In the genomic region with DNA sequence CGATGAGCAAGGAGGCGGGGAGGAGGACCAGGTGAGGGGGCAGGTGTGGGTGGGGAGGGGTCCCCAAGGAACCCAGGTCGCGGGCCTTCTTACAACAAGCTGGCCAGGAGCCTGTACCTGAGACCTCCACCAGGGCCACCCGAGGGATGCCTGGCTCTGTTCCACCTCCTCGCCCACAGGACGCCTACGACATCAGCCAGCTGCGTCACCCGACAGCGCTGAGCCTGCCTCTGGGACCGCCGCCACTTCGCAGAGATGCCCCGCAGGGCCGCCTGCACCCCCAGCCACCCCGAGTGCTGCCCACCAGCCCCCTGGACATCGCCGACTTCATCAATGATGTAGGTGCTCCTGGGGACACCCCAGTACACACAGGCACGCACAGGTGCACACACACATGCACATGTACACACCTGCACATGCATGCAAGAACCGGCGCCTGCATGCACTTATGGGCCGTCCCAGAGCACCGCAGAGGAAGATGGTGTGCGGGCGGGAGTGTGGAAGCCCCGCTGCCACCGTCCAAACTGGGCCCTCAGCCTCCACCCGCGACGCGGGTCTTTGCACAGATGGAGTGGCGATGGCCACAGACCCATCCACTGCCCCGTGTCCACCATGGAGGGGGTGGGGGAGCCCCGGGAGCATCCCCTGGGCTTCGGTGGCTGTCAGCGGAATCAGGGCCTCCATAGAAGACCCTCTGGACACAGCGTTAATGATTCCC, we compare ENCODE assay signal across 15 cellular contexts. TPM values are rescaled to one million over a fixed set of nuclear protein-coding genes. Genes with fewer than 3 reads are reported as not detected.
DNase-seq lines count a peak whose midpoint lies in the region; ATAC-seq and TF ChIP-seq lines count a peak whose summit lies in the region.
"Had no signal": no experiment of that assay in that cellular context is flagged by ENCODE, and none has a peak within 500 bp of the region (broad histone marks: within the 10 kb centered on the region; RNA-seq: fewer than 3 reads in every experiment).

No MANE protein-coding gene starts in this region.

- no peak overlapping the region for H2BK5ac ChIP-seq in H9 (ENCODE audit: insufficient read length, low read length)

- H3K4me2 ChIP-seq in H9 (ENCODE audit: insufficient read depth, insufficient read length, low read length), result peak overlapping the region; percentile 34

- no peak overlapping the region for H3K27ac Mint-ChIP-seq in H9
- H3K27ac Mint-ChIP-seq: stimulated activated memory B cell treated with anti-CD40 and anti-IgM and Interleukin-4, amounts not matched to agents 10 μg/mL and 1 μg/mL and 100 μg/mL, for 72 hours had no signal

- H3K18ac ChIP-seq in H9 (ENCODE audit: insufficient read length, low read depth, low read length), result no peak overlapping the region

- H3K9me3 Mint-ChIP-seq in H9, result peaks cover 5% of the 10 kb centered on the region in 2 experiments; a peak in 2 of 5 replicates
- H3K9me3 Mint-ChIP-seq: stimulated activated memory B cell treated with anti-CD40 and anti-IgM and Interleukin-4, amounts not matched to agents 10 μg/mL and 1 μg/mL and 100 μg/mL, for 72 hours had no signal

- no peaks in the 10 kb centered on the region for H3K36me3 Mint-ChIP-seq in H9 (ENCODE audit: insufficient read depth in 1 of 3, low read depth in 3 of 3)
- H3K36me3 Mint-ChIP-seq: stimulated activated memory B cell treated with anti-CD40 and anti-IgM and Interleukin-4, amounts not matched to agents 10 μg/mL and 1 μg/mL and 100 μg/mL, for 72 hours had no signal

- H2BK15ac ChIP-seq in H9 (ENCODE audit: low read depth, low read length), result no peak overlapping the region

- H3K79me2 ChIP-seq in H9 (ENCODE audit: insufficient read depth, low read length), result no peaks in the 10 kb centered on the region

- H4K20me1 ChIP-seq in H9 (ENCODE audit: control insufficient read depth, insufficient read depth, insufficient read length), result no peaks in the 10 kb centered on the region

- H3K79me1 ChIP-seq in H9 (ENCODE audit: insufficient read depth, low read depth, low read length, poor library complexity, severe bottlenecking), result no peaks in the 10 kb centered on the region

- H3K9me3 ChIP-seq in H9 (ENCODE audit: control insufficient read depth, low read depth, low read length), result no peaks in the 10 kb centered on the region

- no peak overlapping the region for H3K9ac ChIP-seq in H9 (ENCODE audit: extremely low read depth, insufficient read length, low read length)

- no peak overlapping the region for H2AFZ ChIP-seq in H9 (ENCODE audit: low read length)

- H3K4me1 Mint-ChIP-seq in H9, result no peaks in the 10 kb centered on the region
- H3K4me1 Mint-ChIP-seq: stimulated activated memory B cell treated with anti-CD40 and anti-IgM and Interleukin-4, amounts not matched to agents 10 μg/mL and 1 μg/mL and 100 μg/mL, for 72 hours had no signal

- H2BK120ac ChIP-seq in H9 (ENCODE audit: low read depth, low read length, poor library complexity, severe bottlenecking), result no peak overlapping the region

- no peak overlapping the region for H3K56ac ChIP-seq in H9 (ENCODE audit: insufficient read length, low read depth, low read length)

- no peak overlapping the region for H4K5ac ChIP-seq in H9 (ENCODE audit: insufficient read length, low read depth, low read length)

- TF ChIP-seq CTCF in H9 (conservative IDR thresholded peaks at IDR 0.05) (0 out of 3 replicates have a peak, but pooled peaks have one; percentile 13), fibroblast of villous mesenchyme (IDR thresholded peaks at IDR 0.05; ENCODE audit: insufficient read depth, low read depth, low read length) (no peak)

- no peak overlapping the region for H3K14ac ChIP-seq in H9 (ENCODE audit: insufficient read depth, low read length)

- H3K4me3 Mint-ChIP-seq in H9, result peak overlapping the region in 1 of 2 experiments; percentile 48; a peak in 2 of 5 replicates
- H3K4me3 Mint-ChIP-seq: stimulated activated memory B cell treated with anti-CD40 and anti-IgM and Interleukin-4, amounts not matched to agents 10 μg/mL and 1 μg/mL and 100 μg/mL, for 72 hours had no signal

- no peak overlapping the region for H3T11ph ChIP-seq in H9 (ENCODE audit: low read length)

- H3K4me3 ChIP-seq in fibroblast of villous mesenchyme (ENCODE audit: low read depth, low read length), result peak overlapping the region; percentile 34
- peak overlapping the region; percentile 36 for H3K4me3 ChIP-seq in skeletal muscle cell (ENCODE audit: low read depth, low read length)
- H3K4me3 ChIP-seq: dorsolateral prefrontal cortex had no signal

- no peak overlapping the region for H4K91ac ChIP-seq in H9 (ENCODE audit: insufficient read length, low read depth, low read length)

- peaks cover 32% of the 10 kb centered on the region for H3K27me3 Mint-ChIP-seq in H9 (ENCODE audit: low read depth)

- peak; percentile 64 for DNase-seq in activated effector memory CD4-positive, alpha-beta T cell treated with anti-CD3 and anti-CD28 coated beads, Interleukin-2, amount 50 U/mL, for 16 hours
- no peak for DNase-seq in activated effector memory CD4-positive, alpha-beta T cell treated with Interleukin-2 at 50 U/mL for 16 hours
- DNase-seq in H9 (no peak), fibroblast of villous mesenchyme (ENCODE audit: low read depth) (no peak), skeletal muscle cell (ENCODE audit: low read depth) (no peak), GF-D8 (lab: John Stamatoyannopoulos, UW) (no peak), SHP77 (lab: John Stamatoyannopoulos, UW) (no peak)
- DNase-seq: kidney glomerular epithelial cell, NCI-H187 had no signal

- no peaks in the 10 kb centered on the region for H3K4me1 ChIP-seq in H9 (ENCODE audit: insufficient read depth, low read length)
- H3K4me1 ChIP-seq: foreskin keratinocyte had no signal

- H3K23me2 ChIP-seq in H9 (ENCODE audit: insufficient read length, low read depth, low read length, poor library complexity, severe bottlenecking), result peaks cover 5% of the 10 kb centered on the region

- no peak overlapping the region for H2BK12ac ChIP-seq in H9 (ENCODE audit: insufficient read length, low read depth, low read length)

- H3K27ac ChIP-seq in H9 (ENCODE audit: insufficient read length, low read depth, low read length), result no peak overlapping the region
- H3K27ac ChIP-seq: foreskin keratinocyte had no signal

- no peak overlapping the region for H3K23ac ChIP-seq in H9 (ENCODE audit: insufficient read length, low read depth, low read length)

- H2AK5ac ChIP-seq in H9 (ENCODE audit: insufficient read length, low read length), result no peak overlapping the region

- no peaks in the 10 kb centered on the region; the same call in 1 of the 2 replicates for H3K27me3 ChIP-seq in H9 (ENCODE audit: insufficient read depth, low read length)

- H3K4ac ChIP-seq in H9 (ENCODE audit: low read depth, low read length), result no peak overlapping the region

- H2BK20ac ChIP-seq in H9 (ENCODE audit: low read depth, low read length, poor library complexity, severe bottlenecking), result no peak overlapping the region

- no CpG with 5 or more reads among the region's 38 CpGs for whole genome bisulfite sequencing in H9 (ENCODE audit: extremely low coverage, insufficient read length, low lambda C conversion rate)

- no peak overlapping the region for H4K8ac ChIP-seq in H9 (replicated peaks; ENCODE audit: insufficient read length, low read depth, low read length)

- no peak for ATAC-seq in HG03521 (IDR thresholded peaks at IDR 0.05; ENCODE audit: unreplicated experiment)
- ATAC-seq: stimulated activated memory B cell treated with anti-CD40 and anti-IgM and Interleukin-4, amounts not matched to agents 10 μg/mL and 1 μg/mL and 100 μg/mL, for 72 hours had no signal

RNA-seq across cellular contexts. Expression of a gene that starts 6.6 kb away (rescaled TPM):
- 7.7 and 8.1 TPM in 2 replicates for total RNA-seq in H9 (2021)
- under 0.01 TPM in 1 of 2 replicates, not detected in the other for total RNA-seq in fibroblast of villous mesenchyme
- total RNA-seq: foreskin keratinocyte, myocyte, renal cortical epithelial cell had no signal

RNA-seq across cellular contexts. Expression of a gene that starts 22.2 kb away (rescaled TPM):
- total RNA-seq in H9 (2021) (0.18 and 0.28 TPM in 2 replicates), fibroblast of villous mesenchyme (under 0.01 and 0.32 TPM in 2 replicates)
- total RNA-seq: foreskin keratinocyte, renal cortical epithelial cell had no signal

RNA-seq across cellular contexts. Expression of a gene that starts 23.8 kb away (rescaled TPM):
- 16.4 and 17.5 TPM in 2 replicates for total RNA-seq in H9 (2021)
- 8.7 and 16.4 TPM in 2 replicates for total RNA-seq in fibroblast of villous mesenchyme
